Comparison of ENCODE assay signal across 35 cellular contexts in the genomic region with DNA sequence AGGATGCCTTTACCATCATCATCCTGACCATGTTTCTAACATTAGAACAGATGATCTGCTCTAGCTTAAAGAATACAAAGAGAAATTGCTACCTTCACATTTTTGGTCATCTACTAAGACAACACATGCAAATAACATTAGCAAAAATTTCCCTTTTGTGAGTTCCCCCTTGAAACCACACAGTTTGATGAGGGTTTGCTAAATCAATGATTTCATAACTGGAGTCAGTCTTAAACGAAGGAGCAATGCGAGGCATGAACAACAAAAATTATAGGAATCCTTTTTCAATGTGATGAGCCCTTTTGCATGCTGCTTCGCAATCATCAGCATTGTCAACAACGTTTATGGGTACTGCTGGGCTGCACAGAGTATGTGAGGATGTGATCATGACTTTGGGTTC.
DNase-seq lines count a peak whose midpoint lies in the region; TF ChIP-seq lines count a peak whose summit lies in the region.
"Had no signal": no experiment of that assay in that cellular context is flagged by ENCODE, and none has a peak within 500 bp of the region (broad histone marks: within the 10 kb centered on the region; RNA-seq: fewer than 3 reads in every experiment).

No MANE protein-coding gene starts in this region.

- no peak overlapping the region for H4K12ac ChIP-seq in trophoblast cell (ENCODE audit: low read depth, low read length)

- H3K9ac ChIP-seq in trophoblast cell (ENCODE audit: low read length): no peak overlapping the region
- H3K9ac ChIP-seq: BLaER1; BLaER1 treated with 17β-estradiol and CSF1 and Interleukin-3, amounts not matched to agents 10 nM and 100 nM had no signal

- H3K9me3 ChIP-seq in trophoblast cell (ENCODE audit: insufficient read depth, low read depth, low read length): no peaks in the 10 kb centered on the region
- no peaks in the 10 kb centered on the region for H3K9me3 ChIP-seq in hepatocyte (ENCODE audit: low read depth)
- H3K9me3 ChIP-seq: A549; BE2C; BLaER1; BLaER1 treated with 17β-estradiol and CSF1 and Interleukin-3, amounts not matched to agents 10 nM and 100 nM; Caco-2 had no signal

- no peaks in the 10 kb centered on the region for H3K27me3 Mint-ChIP-seq in chondrocyte (ENCODE audit: low read depth)
- H3K27me3 Mint-ChIP-seq: B cell; CD4-positive, alpha-beta memory T cell; CD4-positive, alpha-beta T cell; CD4-positive, CD25-positive, alpha-beta regulatory T cell had no signal

- no peak overlapping the region for H3K18ac ChIP-seq in trophoblast cell (ENCODE audit: low read length)

- H3K4me2 ChIP-seq in trophoblast cell (ENCODE audit: low read length) (no peak overlapping the region), hepatocyte (no peak overlapping the region)
- H3K4me2 ChIP-seq: A549, BLaER1 had no signal

- WGBS in trophoblast cell (ENCODE audit: extremely low coverage, insufficient coverage, insufficient read length): no CpG with 5 or more reads among the region's 4 CpGs
- WGBS in hepatocyte (ENCODE audit: low lambda C conversion rate, missing lambda C conversion rate): 89% methylated on average over 4 of the region's 4 CpGs

- H3K27ac Mint-ChIP-seq in chondrocyte (ENCODE audit: unreplicated experiment): no peak overlapping the region
- H3K27ac Mint-ChIP-seq: B cell; CD14-positive monocyte; CD4-positive, alpha-beta memory T cell; CD4-positive, alpha-beta T cell; CD4-positive, CD25-positive, alpha-beta regulatory T cell; CD8-positive, alpha-beta memory T cell; CD8-positive, alpha-beta T cell had no signal

- DNase-seq in AG10803 (ENCODE audit: low read depth) (peak; percentile 44), fibroblast of gingiva (ENCODE audit: low read depth) (peak; percentile 6), fibroblast of villous mesenchyme (ENCODE audit: low read depth) (peak; percentile 18), trophoblast cell (peak; percentile 60 to 93), hepatocyte (ENCODE audit: low spot score) (no peak), T1000 (lab: John Stamatoyannopoulos, UW) (no peak), NCI-H1436 treated with DMSO at 0.1 percent for 48 hours (lab: John Stamatoyannopoulos, UW) (no peak), chondrocyte (ENCODE audit: low spot score) (no peak)
- DNase-seq: 8988T; ACHN; AML-193; BE2C; C1 segment of cervical spinal cord; Caco-2; Calu3; CD4-positive, alpha-beta memory T cell; CD4-positive, alpha-beta T cell; CD4-positive, CD25-positive, alpha-beta regulatory T cell; CD8-positive, alpha-beta memory T cell; CD8-positive, alpha-beta T cell; COR-L47; DMS 273 treated with DMSO at 0.1 percent for 48 hours; DMS153; DMS53; DMS79; DMS79 treated with DMSO at 0.1 percent for 48 hours; DND-41; EL had no signal

- TF ChIP-seq CTCF in AG10803 (conservative IDR thresholded peaks at IDR 0.05; ENCODE audit: low read length) (no peak), fibroblast of villous mesenchyme (IDR thresholded peaks at IDR 0.05; ENCODE audit: insufficient read depth, low read depth, low read length) (no peak), hepatocyte (IDR thresholded peaks at IDR 0.05; ENCODE audit: poor library complexity) (no peak), chondrocyte (IDR thresholded peaks at IDR 0.05) (no peak)

- no peak overlapping the region for H3K27ac ChIP-seq in trophoblast cell (ENCODE audit: low read depth, low read length)
- no peak overlapping the region for H3K27ac ChIP-seq in hepatocyte
- H3K27ac ChIP-seq: 22Rv1, A549, BLaER1, C4-2B had no signal

- H3K36me3 Mint-ChIP-seq in chondrocyte (ENCODE audit: low read depth): no peaks in the 10 kb centered on the region
- H3K36me3 Mint-ChIP-seq: CD14-positive monocyte; CD4-positive, alpha-beta memory T cell; CD4-positive, CD25-positive, alpha-beta regulatory T cell; CD8-positive, alpha-beta memory T cell; CD8-positive, alpha-beta T cell had no signal

- H3K79me2 ChIP-seq in trophoblast cell (ENCODE audit: control insufficient read depth, insufficient read depth, low read length, poor library complexity) (no peaks in the 10 kb centered on the region), hepatocyte (no peaks in the 10 kb centered on the region)

- H3K4me1 Mint-ChIP-seq in chondrocyte (ENCODE audit: low read depth): peaks cover 36% of the 10 kb centered on the region
- H3K4me1 Mint-ChIP-seq: B cell; CD14-positive monocyte; CD4-positive, alpha-beta memory T cell; CD4-positive, CD25-positive, alpha-beta regulatory T cell; CD8-positive, alpha-beta memory T cell had no signal

- H3K23ac ChIP-seq in trophoblast cell (ENCODE audit: low read length): no peak overlapping the region

- no peak overlapping the region for H4K91ac ChIP-seq in trophoblast cell (ENCODE audit: low read depth, low read length)

- H2BK12ac ChIP-seq in trophoblast cell (ENCODE audit: low read length): no peak overlapping the region

- H2BK120ac ChIP-seq in trophoblast cell (ENCODE audit: insufficient read depth, low read length, poor library complexity): no peak overlapping the region

- no peak overlapping the region for H4K8ac ChIP-seq in trophoblast cell (ENCODE audit: low read depth, low read length)

- H3K14ac ChIP-seq in trophoblast cell (ENCODE audit: low read length): no peak overlapping the region

- H3K9me2 ChIP-seq in hepatocyte (replicated peaks; ENCODE audit: insufficient read depth): no peaks in the 10 kb centered on the region

- H3K79me1 ChIP-seq in trophoblast cell (ENCODE audit: low read length): no peaks in the 10 kb centered on the region

- no peak overlapping the region for H3K4ac ChIP-seq in trophoblast cell (ENCODE audit: low read depth, low read length)

- H3K4me1 ChIP-seq in trophoblast cell (ENCODE audit: control insufficient read depth in 1 of 2, insufficient read depth in 2 of 2, low read length in 2 of 2) (no peaks in the 10 kb centered on the region), hepatocyte (ENCODE audit: insufficient read depth) (no peaks in the 10 kb centered on the region)
- H3K4me1 ChIP-seq: A549, BE2C, BLaER1, Caco-2 had no signal

- no peak overlapping the region for H2BK5ac ChIP-seq in trophoblast cell (ENCODE audit: low read depth, low read length, poor library complexity)

- H3K9me3 Mint-ChIP-seq in chondrocyte (ENCODE audit: low read depth): no peaks in the 10 kb centered on the region
- H3K9me3 Mint-ChIP-seq: CD4-positive, alpha-beta T cell; CD8-positive, alpha-beta T cell had no signal

- H3K36me3 ChIP-seq in trophoblast cell (ENCODE audit: control insufficient read depth in 1 of 2, insufficient read depth in 2 of 2, low read length in 2 of 2): no peaks in the 10 kb centered on the region
- no peaks in the 10 kb centered on the region for H3K36me3 ChIP-seq in hepatocyte (replicated peaks; ENCODE audit: insufficient read depth, low read depth)
- H3K36me3 ChIP-seq: BE2C; BLaER1; BLaER1 treated with 17β-estradiol and CSF1 and Interleukin-3, amounts not matched to agents 10 nM and 100 nM had no signal

- no peak overlapping the region for H3K4me3 Mint-ChIP-seq in chondrocyte (ENCODE audit: unreplicated experiment)
- H3K4me3 Mint-ChIP-seq: B cell; CD14-positive monocyte; CD4-positive, alpha-beta memory T cell; CD4-positive, alpha-beta T cell; CD4-positive, CD25-positive, alpha-beta regulatory T cell; CD8-positive, alpha-beta memory T cell; CD8-positive, alpha-beta T cell had no signal

- H3K27me3 ChIP-seq in trophoblast cell (ENCODE audit: insufficient read depth, low read length) (no peaks in the 10 kb centered on the region), hepatocyte (no peaks in the 10 kb centered on the region)
- H3K27me3 ChIP-seq: BE2C; BLaER1; BLaER1 treated with 17β-estradiol and CSF1 and Interleukin-3, amounts not matched to agents 10 nM and 100 nM had no signal

- H4K20me1 ChIP-seq in hepatocyte (ENCODE audit: insufficient read depth, poor library complexity, severe bottlenecking): no peaks in the 10 kb centered on the region
- H4K20me1 ChIP-seq: BLaER1; BLaER1 treated with 17β-estradiol and CSF1 and Interleukin-3, amounts not matched to agents 10 nM and 100 nM had no signal

- H2AFZ ChIP-seq in trophoblast cell (ENCODE audit: insufficient read depth, low read length, poor library complexity) (no peak overlapping the region), hepatocyte (no peak overlapping the region)

- H3K4me3 ChIP-seq in AG10803 (ENCODE audit: low read length) (no peak overlapping the region), fibroblast of villous mesenchyme (ENCODE audit: low read depth, low read length) (no peak overlapping the region), trophoblast cell (ENCODE audit: low read depth, low read length) (no peak overlapping the region), hepatocyte (no peak overlapping the region)
- H3K4me3 ChIP-seq: A549; BLaER1; BLaER1 treated with 17β-estradiol and CSF1 and Interleukin-3, amounts not matched to agents 10 nM and 100 nM had no signal

- H2AK5ac ChIP-seq in trophoblast cell (ENCODE audit: low read length): no peak overlapping the region

Comparison
In these comparisons a context has a peak if more than half of its experiments do, and no peak if none do; other contexts are left out.
1. DNase-seq: peak in AG10803 (single experiment), fibroblast of gingiva (single experiment), fibroblast of villous mesenchyme (single experiment) and trophoblast cell (2 of 2); none in hepatocyte (single experiment), T1000 (single experiment), NCI-H1436 treated with DMSO at 0.1 percent for 48 hours (single experiment) and chondrocyte (single experiment).